Comparison of ENCODE assay signal across 4 cellular contexts in genomic region chr1:143951485-143952391, GRCh38. TPM values are rescaled to one million over a fixed set of nuclear protein-coding genes. Genes with fewer than 3 reads are reported as not detected.
"Had no signal": no experiment of that assay in that cellular context is flagged by ENCODE, and none has a peak within 500 bp of the region (broad histone marks: within the 10 kb centered on the region; RNA-seq: fewer than 3 reads in every experiment).

No MANE protein-coding gene starts in this region.

RNA-seq across cellular contexts. Expression of gene FAM72C, which starts 20.0 kb away (rescaled TPM):
- total RNA-seq: chondrocyte, left ventricle myocardium inferior, smooth muscle cell had no signal
- polyA plus RNA-seq: heart right ventricle had no signal
